ENCODE assay signal across 21 cellular contexts in genomic region chr17:3542410-3543088, GRCh38. TPM values are rescaled to one million over a fixed set of nuclear protein-coding genes. Genes with fewer than 3 reads are reported as not detected.
"Had no signal": no experiment of that assay in that cellular context is flagged by ENCODE, and none has a peak within 500 bp of the region (broad histone marks: within the 10 kb centered on the region; RNA-seq: fewer than 3 reads in every experiment).

No MANE protein-coding gene starts in this region.

- H3K27me3 ChIP-seq: gastrocnemius medialis, heart right ventricle, testis, tibial nerve had no signal

- FAIRE-seq: bronchial epithelial cell, endometrium, keratinocyte had no signal

- H3K27ac ChIP-seq: esophagus muscularis mucosa, gastrocnemius medialis, heart right ventricle, left ventricle myocardium inferior, parathyroid adenoma, testis, tibial nerve had no signal

- ATAC-seq: gastrocnemius medialis; heart right ventricle; left cardiac atrium; naive thymus-derived CD4-positive, alpha-beta T cell; sciatic nerve had no signal

- H3K4me3 Mint-ChIP-seq: naive thymus-derived CD4-positive, alpha-beta T cell; neural crest cell had no signal

- H2AFZ ChIP-seq: parathyroid adenoma had no signal

- DNase-seq: central memory CD4-positive, alpha-beta T cell; effector memory CD4-positive, alpha-beta T cell; gastrocnemius medialis; heart right ventricle; left cardiac atrium; left ventricle myocardium inferior; mesenchymal stem cell; naive thymus-derived CD4-positive, alpha-beta T cell; occipital lobe; stimulated activated CD4-positive, alpha-beta T cell treated with anti-CD3 and anti-CD28 coated beads, Interleukin-12 subunit alpha, Interleukin-12 subunit beta, amount 100 ng/mL, for 4 hours; stimulated activated naive CD4-positive, alpha-beta T cell; testis had no signal

- H3K4me3 ChIP-seq: esophagus muscularis mucosa, gastrocnemius medialis, heart right ventricle, left ventricle myocardium inferior, testis, tibial nerve had no signal

- H3K36me3 ChIP-seq: esophagus muscularis mucosa, gastrocnemius medialis, heart right ventricle, left ventricle myocardium inferior, tibial nerve had no signal

- H3K4me1 ChIP-seq: esophagus muscularis mucosa, gastrocnemius medialis, heart right ventricle, left ventricle myocardium inferior, parathyroid adenoma, testis had no signal

- H3K79me2 ChIP-seq: parathyroid adenoma had no signal

- H3K4me1 Mint-ChIP-seq: naive thymus-derived CD4-positive, alpha-beta T cell had no signal

- H3K9ac ChIP-seq: parathyroid adenoma had no signal

- H3K27ac Mint-ChIP-seq: naive thymus-derived CD4-positive, alpha-beta T cell had no signal

- H3K9me3 ChIP-seq: esophagus muscularis mucosa, gastrocnemius medialis, heart right ventricle, left ventricle myocardium inferior, testis, tibial nerve had no signal

- H3K9me3 Mint-ChIP-seq: naive thymus-derived CD4-positive, alpha-beta T cell; neural crest cell had no signal

- H3K36me3 Mint-ChIP-seq: naive thymus-derived CD4-positive, alpha-beta T cell had no signal

RNA-seq across cellular contexts. Expression of gene TRPV3, which starts 15.1 kb away (rescaled TPM):
- total RNA-seq: pulmonary artery endothelial cell had no signal
- polyA plus RNA-seq: naive thymus-derived CD4-positive, alpha-beta T cell had no signal
